In the genomic region with DNA sequence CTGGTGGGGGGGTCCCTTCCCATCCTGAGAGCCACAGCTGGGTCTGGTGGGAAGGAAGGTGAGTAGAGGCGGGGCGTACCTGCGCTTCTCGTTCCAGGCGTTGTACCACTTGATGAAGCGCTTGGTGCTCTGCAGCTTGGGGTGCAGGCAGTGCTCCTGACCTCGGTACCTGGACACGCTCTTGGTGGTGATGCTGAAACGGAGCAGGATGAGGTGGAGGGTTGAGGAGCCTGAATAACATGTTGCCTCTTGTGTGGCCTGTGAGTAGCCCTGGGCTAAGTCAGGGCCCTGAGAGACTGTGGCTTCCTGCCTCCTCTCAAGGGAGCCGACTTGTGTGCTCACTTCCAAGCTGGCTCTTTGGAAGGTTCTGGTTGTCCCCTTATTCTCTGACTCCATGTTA, we compare ENCODE assay signal across 35 cellular contexts. TPM values are rescaled to one million over a fixed set of nuclear protein-coding genes. Genes with fewer than 3 reads are reported as not detected.
"Had no signal": no experiment of that assay in that cellular context is flagged by ENCODE, and none has a peak within 500 bp of the region (broad histone marks: within the 10 kb centered on the region; RNA-seq: fewer than 3 reads in every experiment).

No MANE protein-coding gene starts in this region.

- H3K4me3 ChIP-seq: colonic mucosa, esophagus muscularis mucosa, gastroesophageal sphincter, heart right ventricle had no signal

- H3K36me3 ChIP-seq: brain microvascular endothelial cell, colonic mucosa, esophagus muscularis mucosa, gastroesophageal sphincter, heart right ventricle had no signal

- H3K27ac ChIP-seq: brain microvascular endothelial cell, colonic mucosa, esophagus muscularis mucosa, gastroesophageal sphincter, heart right ventricle had no signal

- FAIRE-seq: astrocyte, endometrium, endothelial cell of umbilical vein had no signal

- H3K9me3 ChIP-seq: colonic mucosa, esophagus muscularis mucosa, gastroesophageal sphincter had no signal

- H3K4me1 ChIP-seq: colonic mucosa had no signal

- ATAC-seq: activated CD4-positive, CD25-positive, alpha-beta regulatory T cell treated with anti-CD3 and anti-CD28 coated beads, Interleukin-2, amount 50 U/mL, for 24 hours; activated CD8-positive, alpha-beta T cell treated with anti-CD3 and anti-CD28 coated beads for 36 hours; activated T-cell treated with anti-CD3 and anti-CD28 coated beads, Interleukin-2, amount 50 U/mL, for 4 hours; activated T-helper 17 cell treated with anti-CD3 and anti-CD28 coated beads, Interleukin-2, amount 50 U/mL, for 72 hours; gastroesophageal sphincter; heart right ventricle; T-helper 17 cell; WTC11 had no signal

- DNase-seq: activated CD4-positive, alpha-beta T cell treated with anti-CD3 and anti-CD28 coated beads for 48 hours; activated CD4-positive, alpha-beta T cell treated with anti-CD3 and anti-CD28 coated beads, Interleukin-2, amount 50 U/mL, for 1 hour; activated CD4-positive, alpha-beta T cell treated with anti-CD3 and anti-CD28 coated beads, Interleukin-2, amount 50 U/mL, for 48 hours; activated CD8-positive, alpha-beta memory T cell treated with anti-CD3 and anti-CD28 coated beads for 24 hours; activated CD8-positive, alpha-beta T cell treated with anti-CD3 and anti-CD28 coated beads for 36 hours; activated effector memory CD4-positive, alpha-beta T cell treated with Interleukin-2 at 50 U/mL for 16 hours; activated gamma-delta T cell treated with Interleukin-2 at 50 U/mL for 16 hours; activated naive CD4-positive, alpha-beta T cell treated with anti-CD3 and anti-CD28 coated beads, Interleukin-2, amount 50 U/mL, for 16 hours; activated naive CD4-positive, alpha-beta T cell treated with Interleukin-2 at 50 U/mL for 16 hours; activated T-cell treated with anti-CD3 and anti-CD28 coated beads, Interleukin-2, amount 50 U/mL, for 4 hours; amniotic stem cell; anterior cingulate cortex; brain microvascular endothelial cell; central memory CD4-positive, alpha-beta T cell; cerebellar nuclear complex; colonic mucosa; effector CD8-positive, alpha-beta T cell; foreskin melanocyte; heart right ventricle; SW 1271; T-helper 1 cell; T-helper 17 cell; T1000 had no signal

RNA-seq across cellular contexts. Expression of gene CXCL14, which starts 4.3 kb away (rescaled TPM):
- total RNA-seq: activated CD8-positive, alpha-beta T cell treated with anti-CD3 and anti-CD28 coated beads for 36 hours; activated T-cell treated with anti-CD3 and anti-CD28 coated beads, Interleukin-2, amount 50 U/mL, for 4 hours; activated T-helper 17 cell treated with anti-CD3 and anti-CD28 coated beads, Interleukin-2, amount 50 U/mL, for 72 hours; dermis microvascular lymphatic vessel endothelial cell; endothelial cell of umbilical vein; glomerular endothelial cell; T-helper 17 cell had no signal
- polyA plus RNA-seq: endothelial cell of umbilical vein had no signal

RNA-seq across cellular contexts. Expression of gene NEUROG1, which starts 38.7 kb away (rescaled TPM):
- total RNA-seq: activated CD8-positive, alpha-beta T cell treated with anti-CD3 and anti-CD28 coated beads for 36 hours; activated T-cell treated with anti-CD3 and anti-CD28 coated beads, Interleukin-2, amount 50 U/mL, for 4 hours; activated T-helper 17 cell treated with anti-CD3 and anti-CD28 coated beads, Interleukin-2, amount 50 U/mL, for 72 hours; astrocyte; colonic mucosa; dermis microvascular lymphatic vessel endothelial cell; endothelial cell of umbilical vein; epithelial cell of proximal tubule; esophagus muscularis mucosa; gastroesophageal sphincter; glomerular endothelial cell; heart right ventricle; T-helper 17 cell had no signal
- polyA plus RNA-seq: adipose tissue, endothelial cell of umbilical vein, heart right ventricle had no signal
